In genomic region chr15:55289573-55290360, GRCh38 we compare ENCODE assay signal across 8 cellular contexts. TPM values are rescaled to one million over a fixed set of nuclear protein-coding genes. Genes with fewer than 3 reads are reported as not detected.
DNase-seq lines count a peak whose midpoint lies in the region; ATAC-seq and TF ChIP-seq lines count a peak whose summit lies in the region.

Gene RAB27A (minus strand): TSS chr15:55289813. CDS start chr15:55234934, 54,879 bp downstream.

- peaks cover 7 to 13% of the 10 kb centered on the region in 2 donors for H3K4me1 ChIP-seq in thyroid gland

- DNase-seq in CD14-positive monocyte (ENCODE audit: low spot score) (peak; percentile 72), GM19240 (ENCODE audit: insufficient read length, low spot score) (peak; percentile 48), SHP77 treated with DMSO at 0.1 percent for 48 hours (lab: John Stamatoyannopoulos, UW) (peak; percentile 10), foreskin fibroblast (peak; percentile 65 to 90), occipital lobe (lab: John Stamatoyannopoulos, UW) (peak; percentile 28), thyroid gland (peak; percentile 84 to 87)
- DNase-seq in activated effector memory CD4-positive, alpha-beta T cell treated with Interleukin-2 at 50 U/mL for 16 hours = peak; percentile 58

- ATAC-seq in HG03457 (IDR thresholded peaks at IDR 0.05; ENCODE audit: unreplicated experiment) = peak; percentile 50

- H3K4me3 Mint-ChIP-seq in CD14-positive monocyte = peak within 1 kb of the TSS; percentile 94 to 96

- 0% methylated on average over 34 to 39 of the region's 85 CpGs for WGBS in thyroid gland, 2 donors

- H3K4me3 ChIP-seq in foreskin fibroblast (ENCODE audit: low read depth in 1 of 2, low read length in 2 of 2) (peak within 1 kb of the TSS; percentile 93 to 94), thyroid gland (replicated peaks in 1 of 3) (peak within 1 kb of the TSS; percentile 23 to 85 (median 63))

- intact Hi-C loops in CD14-positive monocyte (cut with micrococcal nuclease) (loop anchor here (1.0 to 5.0 kb wide), 5 partner anchors 37 to 92 kb away; partner anchors contain the start of gene RSL24D1 (in 1 of the 2)), thyroid gland (cut with DNase I) (loop anchor here (2.0 kb wide), 1 partner anchor 71 kb away; no protein-coding TSS in a partner anchor)

- no peaks in the 10 kb centered on the region for H3K27me3 Mint-ChIP-seq in CD14-positive monocyte (ENCODE audit: low read depth in 3 of 3)

- H3K27ac Mint-ChIP-seq in CD14-positive monocyte = peak within 1 kb of the TSS; percentile 93 to 99 (median 98)

- no peaks in the 10 kb centered on the region for H3K9me3 ChIP-seq in thyroid gland

- TF ChIP-seq POLR2A in thyroid gland (IDR thresholded peaks at IDR 0.05) = peak in 1 of 2 donors; percentile 66

- H3K36me3 Mint-ChIP-seq in CD14-positive monocyte = peaks cover 17 to 26% of the 10 kb centered on the region in 2 donors

- H3K9me3 Mint-ChIP-seq in CD14-positive monocyte = no peaks in the 10 kb centered on the region

- no peak for TF ChIP-seq CTCF in CD14-positive monocyte (IDR thresholded peaks at IDR 0.05)
- TF ChIP-seq CTCF in foreskin fibroblast (IDR thresholded peaks at IDR 0.05; ENCODE audit: low read depth, low read length) = no peak
- no peak for TF ChIP-seq CTCF in thyroid gland (IDR thresholded peaks at IDR 0.05)

- no peaks in the 10 kb centered on the region for H3K27me3 ChIP-seq in thyroid gland

- H3K36me3 ChIP-seq in thyroid gland = no peaks in the 10 kb centered on the region

- H3K27ac ChIP-seq in thyroid gland = peak within 1 kb of the TSS; percentile 54 to 93 (median 88)

- H3K4me1 Mint-ChIP-seq in CD14-positive monocyte = peaks cover 56% of the 10 kb centered on the region

RNA-seq across cellular contexts. Expression of gene RAB27A, which starts in this region (rescaled TPM):
- 100 to 1,000 TPM; 135 to 159 TPM for polyA plus RNA-seq in CD14-positive monocyte
- 7.6 TPM for total RNA-seq in occipital lobe
- 10 to 100 TPM; 14.7 to 35.6 (median 26.4) TPM for total RNA-seq in thyroid gland

Comparison
In these comparisons a context has a peak if more than half of its experiments do, and no peak if none do; other contexts are left out.
1. Peak in every context shown above with its lines: DNase-seq, ATAC-seq, H3K4me3 ChIP-seq and H3K27ac ChIP-seq.
2. DNase-seq: peak in every context shown above with its lines; median percentile 86 in thyroid gland; 78 in foreskin fibroblast; 72 in CD14-positive monocyte; 58 in activated effector memory CD4-positive, alpha-beta T cell treated with Interleukin-2 at 50 U/mL for 16 hours; 48 in GM19240; 28 in occipital lobe; 10 in SHP77 treated with DMSO at 0.1 percent for 48 hours.